8 cellular contexts compared by ENCODE assay signal in genomic region chr20:1392693-1393506, GRCh38. TPM values are rescaled to one million over a fixed set of nuclear protein-coding genes. Genes with fewer than 3 reads are reported as not detected.
DNase-seq lines count a peak whose midpoint lies in the region; ATAC-seq and TF ChIP-seq lines count a peak whose summit lies in the region.

Gene FKBP1A (minus strand): TSS chr20:1393054. CDS start chr20:1392998, 56 bp downstream.

- peak; percentile 80 for ATAC-seq in RWPE2 (ENCODE audit: low read depth)

- peaks cover 48% of the 10 kb centered on the region for H3K79me2 ChIP-seq in Loucy (ENCODE audit: insufficient read depth, low read length)

- H3K9ac ChIP-seq in Loucy (ENCODE audit: low read depth, low read length, poor library complexity, severe bottlenecking), result peak within 1 kb of the TSS; percentile 84

- no peaks in the 10 kb centered on the region for H3K9me2 ChIP-seq in Loucy (replicated peaks; ENCODE audit: low read depth, low read length)

- H3K36me3 ChIP-seq in H7 (replicated peaks; ENCODE audit: control insufficient read depth, insufficient read depth, low read length) (no peaks in the 10 kb centered on the region), Loucy (ENCODE audit: insufficient read depth, low read length) (no peaks in the 10 kb centered on the region), RWPE2 (ENCODE audit: low read depth) (peaks cover 25% of the 10 kb centered on the region)

- peaks cover 18% of the 10 kb centered on the region for H3K27me3 Mint-ChIP-seq in activated T-helper 2 cell treated with anti-CD3 and anti-CD28 coated beads, Interferon-gamma antibody, Interleukin-2, Interleukin-4, amounts not matched to agents 10 μg/mL and 5 μg/mL and 100 μg/mL, durations not matched to agents 14 hours and 24 hours and 36 hours (ENCODE audit: low read depth)
- H3K27me3 Mint-ChIP-seq in nephron (ENCODE audit: low read depth), result peaks cover 23% of the 10 kb centered on the region
- no peaks in the 10 kb centered on the region for H3K27me3 Mint-ChIP-seq in stimulated activated naive CD8-positive, alpha-beta T cell treated with anti-CD3 and anti-CD28 coated beads, Interleukin-15, Interleukin-2, amounts not matched to agents 100 ng/mL and 50 ng/mL, for 24 hours

- peak within 1 kb of the TSS; percentile 85 for H3K27ac Mint-ChIP-seq in activated T-helper 2 cell treated with anti-CD3 and anti-CD28 coated beads, Interferon-gamma antibody, Interleukin-2, Interleukin-4, amounts not matched to agents 10 μg/mL and 5 μg/mL and 100 μg/mL, durations not matched to agents 14 hours and 24 hours and 36 hours
- peak within 1 kb of the TSS; percentile 76 to 91 (median 91) for H3K27ac Mint-ChIP-seq in nephron
- peak within 1 kb of the TSS; percentile 95 for H3K27ac Mint-ChIP-seq in stimulated activated naive CD8-positive, alpha-beta T cell treated with anti-CD3 and anti-CD28 coated beads, Interleukin-15, Interleukin-2, amounts not matched to agents 100 ng/mL and 50 ng/mL, for 24 hours

- peaks cover 8% of the 10 kb centered on the region for H3K9me3 Mint-ChIP-seq in activated T-helper 2 cell treated with anti-CD3 and anti-CD28 coated beads, Interferon-gamma antibody, Interleukin-2, Interleukin-4, amounts not matched to agents 10 μg/mL and 5 μg/mL and 100 μg/mL, durations not matched to agents 14 hours and 24 hours and 36 hours
- H3K9me3 Mint-ChIP-seq in nephron, result no peaks in the 10 kb centered on the region
- no peaks in the 10 kb centered on the region for H3K9me3 Mint-ChIP-seq in stimulated activated naive CD8-positive, alpha-beta T cell treated with anti-CD3 and anti-CD28 coated beads, Interleukin-15, Interleukin-2, amounts not matched to agents 100 ng/mL and 50 ng/mL, for 24 hours

- H3K4me1 ChIP-seq in Loucy (ENCODE audit: insufficient read depth, low read length, poor library complexity, severe bottlenecking), result peaks cover 60% of the 10 kb centered on the region
- H3K4me1 ChIP-seq in RWPE2 (ENCODE audit: insufficient read depth, poor library complexity, severe bottlenecking), result peaks cover 19% of the 10 kb centered on the region

- TF ChIP-seq CTCF in Loucy (conservative IDR thresholded peaks at IDR 0.05; ENCODE audit: low read length) (no peak), RWPE2 (IDR thresholded peaks at IDR 0.05; ENCODE audit: poor library complexity, severe bottlenecking) (peak; percentile 12), fibroblast of pulmonary artery (IDR thresholded peaks at IDR 0.05; ENCODE audit: low read length, missing control alignments) (no peak), nephron (IDR thresholded peaks at IDR 0.05; ENCODE audit: unreplicated experiment in 3 of 3) (no peak)

- H2AFZ ChIP-seq in Loucy (ENCODE audit: low read length), result no peak within 1 kb of the TSS

- DNase-seq in EH (ENCODE audit: low read depth) (peak; percentile 90), H7 (peak; percentile 89), RWPE2 (ENCODE audit: low spot score) (peak; percentile 89), fibroblast of pulmonary artery (ENCODE audit: low read depth) (peak; percentile 92)
- peak; percentile 88 for DNase-seq in activated T-helper 2 cell treated with anti-CD3 and anti-CD28 coated beads, Interferon-gamma antibody, Interleukin-2, Interleukin-4, amounts not matched to agents 10 μg/mL and 5 μg/mL and 100 μg/mL, durations not matched to agents 14 hours and 24 hours and 36 hours (ENCODE audit: low spot score)

- H4K20me1 ChIP-seq in Loucy (ENCODE audit: insufficient read depth, low read length, poor library complexity, severe bottlenecking), result peaks cover 42% of the 10 kb centered on the region

- H3K27me3 ChIP-seq in H7 (ENCODE audit: control insufficient read depth, insufficient read depth, low read length) (peaks cover 8% of the 10 kb centered on the region), Loucy (ENCODE audit: insufficient read depth, low read length, poor library complexity, severe bottlenecking) (no peaks in the 10 kb centered on the region), RWPE2 (ENCODE audit: insufficient read depth, poor library complexity, severe bottlenecking) (no peaks in the 10 kb centered on the region)

- peaks cover 41% of the 10 kb centered on the region for H3K36me3 Mint-ChIP-seq in activated T-helper 2 cell treated with anti-CD3 and anti-CD28 coated beads, Interferon-gamma antibody, Interleukin-2, Interleukin-4, amounts not matched to agents 10 μg/mL and 5 μg/mL and 100 μg/mL, durations not matched to agents 14 hours and 24 hours and 36 hours (ENCODE audit: low read depth)
- no peaks in the 10 kb centered on the region for H3K36me3 Mint-ChIP-seq in nephron (ENCODE audit: low read depth)
- H3K36me3 Mint-ChIP-seq in stimulated activated naive CD8-positive, alpha-beta T cell treated with anti-CD3 and anti-CD28 coated beads, Interleukin-15, Interleukin-2, amounts not matched to agents 100 ng/mL and 50 ng/mL, for 24 hours (ENCODE audit: low read depth), result peaks cover 23% of the 10 kb centered on the region

- H3K4me3 ChIP-seq in H7 (ENCODE audit: insufficient read depth, low read depth, low read length) (peak within 1 kb of the TSS; percentile 85), Loucy (ENCODE audit: low read length, poor library complexity, severe bottlenecking) (peak within 1 kb of the TSS; percentile 88), RWPE2 (ENCODE audit: severe bottlenecking) (peak within 1 kb of the TSS; percentile 55), fibroblast of pulmonary artery (replicated peaks; ENCODE audit: low read depth, low read length) (peak within 1 kb of the TSS; percentile 70)

- peak within 1 kb of the TSS; percentile 91 for H3K4me3 Mint-ChIP-seq in activated T-helper 2 cell treated with anti-CD3 and anti-CD28 coated beads, Interferon-gamma antibody, Interleukin-2, Interleukin-4, amounts not matched to agents 10 μg/mL and 5 μg/mL and 100 μg/mL, durations not matched to agents 14 hours and 24 hours and 36 hours (ENCODE audit: low read depth)
- peak within 1 kb of the TSS; percentile 92 to 99 (median 96) for H3K4me3 Mint-ChIP-seq in nephron
- H3K4me3 Mint-ChIP-seq in stimulated activated naive CD8-positive, alpha-beta T cell treated with anti-CD3 and anti-CD28 coated beads, Interleukin-15, Interleukin-2, amounts not matched to agents 100 ng/mL and 50 ng/mL, for 24 hours, result peak within 1 kb of the TSS; percentile 96

- H3K4me2 ChIP-seq in Loucy (ENCODE audit: low read depth, low read length, poor library complexity, severe bottlenecking), result peak within 1 kb of the TSS; percentile 99

- H3F3A ChIP-seq in Loucy (ENCODE audit: low read depth), result no peaks in the 10 kb centered on the region

- H3K27ac ChIP-seq in RWPE2 (ENCODE audit: poor library complexity, severe bottlenecking), result peak within 1 kb of the TSS; percentile 67

- peaks cover 53% of the 10 kb centered on the region for H3K4me1 Mint-ChIP-seq in activated T-helper 2 cell treated with anti-CD3 and anti-CD28 coated beads, Interferon-gamma antibody, Interleukin-2, Interleukin-4, amounts not matched to agents 10 μg/mL and 5 μg/mL and 100 μg/mL, durations not matched to agents 14 hours and 24 hours and 36 hours (ENCODE audit: low read depth)
- H3K4me1 Mint-ChIP-seq in nephron, result peaks cover 45% of the 10 kb centered on the region
- H3K4me1 Mint-ChIP-seq in stimulated activated naive CD8-positive, alpha-beta T cell treated with anti-CD3 and anti-CD28 coated beads, Interleukin-15, Interleukin-2, amounts not matched to agents 100 ng/mL and 50 ng/mL, for 24 hours (ENCODE audit: low read depth), result peaks cover 52% of the 10 kb centered on the region

- intact Hi-C loops in activated T-helper 2 cell treated with anti-CD3 and anti-CD28 coated beads, Interferon-gamma antibody, Interleukin-2, Interleukin-4, amounts not matched to agents 10 μg/mL and 5 μg/mL and 100 μg/mL, durations not matched to agents 14 hours and 24 hours and 36 hours (cut with micrococcal nuclease), result loop anchor here (1.0 to 2.0 kb wide), 4 partner anchors 32 to 275 kb away; partner anchors contain the start of gene PSMF1

- H3K9me3 ChIP-seq in Loucy (ENCODE audit: insufficient read depth, low read depth, low read length) (no peaks in the 10 kb centered on the region), RWPE2 (ENCODE audit: severe bottlenecking) (no peaks in the 10 kb centered on the region)

RNA-seq across cellular contexts. Expression of gene FKBP1A, which starts in this region (rescaled TPM):
- total RNA-seq in H7 (2014; rRNA removed; shearing (Covaris generic)), result 132 and 136 TPM in 2 replicates
- total RNA-seq in activated T-helper 2 cell treated with anti-CD3 and anti-CD28 coated beads, Interferon-gamma antibody, Interleukin-2, Interleukin-4, amounts not matched to agents 10 μg/mL and 5 μg/mL and 100 μg/mL, durations not matched to agents 14 hours and 24 hours and 36 hours, result 320 and 330 TPM in 2 replicates

Comparison
In these comparisons a context has a peak if more than half of its experiments do, and no peak if none do; other contexts are left out.
1. Peak in every context shown above with its lines: DNase-seq, ATAC-seq, H3K4me3 ChIP-seq and H3K27ac ChIP-seq.